Comparison of ENCODE assay signal across 19 cellular contexts in the genomic region with DNA sequence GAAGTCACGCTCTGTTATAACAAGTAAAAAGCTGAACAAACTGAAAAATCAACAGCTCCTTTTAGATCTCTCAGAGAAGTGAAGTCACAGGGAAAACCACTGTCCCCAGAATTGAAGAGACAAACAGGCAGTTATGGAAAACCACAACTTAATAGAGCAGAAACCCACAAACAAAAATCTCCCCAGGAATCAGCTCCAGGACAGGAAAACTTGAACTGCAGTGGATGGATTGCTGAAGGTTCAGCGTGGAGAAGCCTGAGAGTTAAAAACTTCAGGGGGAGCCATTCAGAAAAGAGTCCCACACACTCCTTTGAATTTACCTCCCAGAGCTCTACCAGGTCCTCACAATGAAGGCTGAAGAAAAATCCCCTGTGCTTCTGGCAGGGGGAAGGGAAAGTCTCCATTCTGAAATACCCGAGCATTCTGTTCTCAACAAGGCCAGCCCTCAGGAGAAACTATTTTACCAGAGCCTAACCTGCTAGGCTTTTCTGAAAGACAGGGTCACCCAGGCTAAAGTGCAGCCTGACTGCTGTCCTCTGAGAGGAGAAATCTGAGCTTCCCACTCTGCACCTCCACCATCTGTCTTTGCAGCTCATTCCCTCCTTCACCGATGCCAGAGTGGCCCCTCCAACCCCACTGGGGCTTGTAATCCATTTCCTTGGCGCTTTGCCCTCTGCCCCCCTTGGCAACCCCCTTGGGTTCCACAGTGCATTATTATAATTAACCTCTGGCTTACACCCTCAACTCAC.
DNase-seq lines count a peak whose midpoint lies in the region; ATAC-seq and TF ChIP-seq lines count a peak whose summit lies in the region.
"Had no signal": no experiment of that assay in that cellular context is flagged by ENCODE, and none has a peak within 500 bp of the region (broad histone marks: within the 10 kb centered on the region; RNA-seq: fewer than 3 reads in every experiment).

No MANE protein-coding gene starts in this region.

- H3K4me3 Mint-ChIP-seq in stimulated activated naive CD8-positive, alpha-beta T cell treated with anti-CD3 and anti-CD28 coated beads, Interleukin-15, Interleukin-2, amounts not matched to agents 100 ng/mL and 50 ng/mL, for 24 hours: no peak overlapping the region
- H3K4me3 Mint-ChIP-seq in glutamatergic neuron (ENCODE audit: unreplicated experiment): peak overlapping the region; percentile 77

- H3K27me3 Mint-ChIP-seq in stimulated activated naive CD8-positive, alpha-beta T cell treated with anti-CD3 and anti-CD28 coated beads, Interleukin-15, Interleukin-2, amounts not matched to agents 100 ng/mL and 50 ng/mL, for 24 hours: peaks cover 3% of the 10 kb centered on the region
- peaks cover 18% of the 10 kb centered on the region for H3K27me3 Mint-ChIP-seq in glutamatergic neuron (ENCODE audit: unreplicated experiment)

- ATAC-seq in stimulated activated naive CD8-positive, alpha-beta T cell treated with anti-CD3 and anti-CD28 coated beads, Interleukin-15, Interleukin-2, amounts not matched to agents 100 U/mL and 50 U/mL, for 24 hours: no peak
- ATAC-seq: body of pancreas had no signal

- no peak for TF ChIP-seq CTCF in glutamatergic neuron (IDR thresholded peaks at IDR 0.05; ENCODE audit: partially characterized antibody, unreplicated experiment)

- H3K27ac Mint-ChIP-seq in stimulated activated naive CD8-positive, alpha-beta T cell treated with anti-CD3 and anti-CD28 coated beads, Interleukin-15, Interleukin-2, amounts not matched to agents 100 ng/mL and 50 ng/mL, for 24 hours: peak overlapping the region; percentile 26
- peak overlapping the region; percentile 96 for H3K27ac Mint-ChIP-seq in glutamatergic neuron (ENCODE audit: unreplicated experiment)

- no peaks in the 10 kb centered on the region for H3K9me3 Mint-ChIP-seq in stimulated activated naive CD8-positive, alpha-beta T cell treated with anti-CD3 and anti-CD28 coated beads, Interleukin-15, Interleukin-2, amounts not matched to agents 100 ng/mL and 50 ng/mL, for 24 hours
- peaks cover 32% of the 10 kb centered on the region for H3K9me3 Mint-ChIP-seq in glutamatergic neuron (ENCODE audit: unreplicated experiment)

- no peaks in the 10 kb centered on the region for H3K36me3 Mint-ChIP-seq in stimulated activated naive CD8-positive, alpha-beta T cell treated with anti-CD3 and anti-CD28 coated beads, Interleukin-15, Interleukin-2, amounts not matched to agents 100 ng/mL and 50 ng/mL, for 24 hours (ENCODE audit: low read depth)
- H3K36me3 Mint-ChIP-seq in glutamatergic neuron (ENCODE audit: unreplicated experiment): no peaks in the 10 kb centered on the region

- no peak overlapping the region for H3K27ac ChIP-seq in substantia nigra (ENCODE audit: low read depth, low read length, poor library complexity, severe bottlenecking)
- H3K27ac ChIP-seq: body of pancreas, parathyroid adenoma, testis had no signal

- H3K4me1 Mint-ChIP-seq in stimulated activated naive CD8-positive, alpha-beta T cell treated with anti-CD3 and anti-CD28 coated beads, Interleukin-15, Interleukin-2, amounts not matched to agents 100 ng/mL and 50 ng/mL, for 24 hours (ENCODE audit: low read depth): peaks cover 21% of the 10 kb centered on the region
- peaks cover 40% of the 10 kb centered on the region for H3K4me1 Mint-ChIP-seq in glutamatergic neuron (ENCODE audit: low read depth, unreplicated experiment)

- DNase-seq in stimulated activated naive CD8-positive, alpha-beta T cell treated with anti-CD3 and anti-CD28 coated beads, Interleukin-15, Interleukin-2, amounts not matched to agents 100 U/mL and 50 U/mL, for 24 hours: no peak
- peak; percentile 64 for DNase-seq in NCI-H82 treated with DMSO at 0.1 percent for 48 hours (lab: John Stamatoyannopoulos, UW; ENCODE audit: unreplicated experiment)
- DNase-seq in glutamatergic neuron: peak; percentile 79
- no peak for DNase-seq in substantia nigra (lab: John Stamatoyannopoulos, UW)
- DNase-seq in effector CD8-positive, alpha-beta T cell (lab: John Stamatoyannopoulos, UW): no peak
- DNase-seq in HuH-7.5 (ENCODE audit: low spot score): no peak
- no peak for DNase-seq in SHP77 treated with DMSO at 0.1 percent for 48 hours (lab: John Stamatoyannopoulos, UW)
- DNase-seq: activated CD4-positive, alpha-beta T cell treated with anti-CD3 and anti-CD28 coated beads, Interleukin-2, amount 50 U/mL, for 4 hours; activated gamma-delta T cell; body of pancreas; Calu3; effector CD4-positive, alpha-beta T cell; mesendoderm; NCI-H748 treated with DMSO at 0.1 percent for 48 hours; Right ventricle myocardium superior; T-helper 9 cell; testis had no signal

Comparison
In these comparisons a context has a peak if more than half of its experiments do, and no peak if none do; other contexts are left out.
1. DNase-seq: peak in NCI-H82 treated with DMSO at 0.1 percent for 48 hours (single experiment) and glutamatergic neuron (single experiment); none in stimulated activated naive CD8-positive, alpha-beta T cell treated with anti-CD3 and anti-CD28 coated beads, Interleukin-15, Interleukin-2, amounts not matched to agents 100 U/mL and 50 U/mL, for 24 hours (single experiment), substantia nigra (0 of 49), effector CD8-positive, alpha-beta T cell (single experiment), HuH-7.5 (single experiment) and SHP77 treated with DMSO at 0.1 percent for 48 hours (single experiment).